In genomic region chr1:170075186-170075585, GRCh38 we compare ENCODE assay signal across 9 cellular contexts. TPM values are rescaled to one million over a fixed set of nuclear protein-coding genes. Genes with fewer than 3 reads are reported as not detected.
A peak's percentile ranks its signal among the peaks of the same experiment; 100 is the strongest.
DNase-seq lines count a peak whose midpoint lies in the region; TF ChIP-seq lines count a peak whose summit lies in the region.
"Had no signal": no experiment of that assay in that cellular context is flagged by ENCODE, and none has a peak within 500 bp of the region (broad histone marks: within the 10 kb centered on the region; RNA-seq: fewer than 3 reads in every experiment).

No MANE protein-coding gene starts in this region.

- H3K27ac Mint-ChIP-seq in T-helper 2 cell treated with Interferon-gamma antibody and Interleukin-4, amounts not matched to agents 5 μg/mL and 100 μg/mL, for 36 hours: peak overlapping the region; percentile 99
- H3K27ac Mint-ChIP-seq in activated naive CD8-positive, alpha-beta T cell: peak overlapping the region; percentile 93

- peaks cover 6% of the 10 kb centered on the region for H3K27me3 Mint-ChIP-seq in T-helper 2 cell treated with Interferon-gamma antibody and Interleukin-4, amounts not matched to agents 5 μg/mL and 100 μg/mL, for 36 hours (ENCODE audit: low read depth)
- H3K27me3 Mint-ChIP-seq in activated naive CD8-positive, alpha-beta T cell: no peaks in the 10 kb centered on the region

- peaks cover 5% of the 10 kb centered on the region for H3K36me3 Mint-ChIP-seq in T-helper 2 cell treated with Interferon-gamma antibody and Interleukin-4, amounts not matched to agents 5 μg/mL and 100 μg/mL, for 36 hours (ENCODE audit: low read depth)
- H3K36me3 Mint-ChIP-seq in activated naive CD8-positive, alpha-beta T cell: peaks cover 12% of the 10 kb centered on the region

- peaks cover 19% of the 10 kb centered on the region for H3K9me3 Mint-ChIP-seq in T-helper 2 cell treated with Interferon-gamma antibody and Interleukin-4, amounts not matched to agents 5 μg/mL and 100 μg/mL, for 36 hours
- H3K9me3 Mint-ChIP-seq in activated naive CD8-positive, alpha-beta T cell (ENCODE audit: low read depth): peaks cover 4% of the 10 kb centered on the region

- peak overlapping the region; percentile 98 for H3K4me3 Mint-ChIP-seq in T-helper 2 cell treated with Interferon-gamma antibody and Interleukin-4, amounts not matched to agents 5 μg/mL and 100 μg/mL, for 36 hours
- peak overlapping the region; percentile 98 for H3K4me3 Mint-ChIP-seq in activated naive CD8-positive, alpha-beta T cell

- H3K4me3 ChIP-seq in kidney epithelial cell (ENCODE audit: low read depth, low read length): peak overlapping the region; percentile 79

- no peaks in the 10 kb centered on the region for H3K36me3 ChIP-seq in kidney epithelial cell (ENCODE audit: control insufficient read depth, insufficient read depth, low read length)

- peak overlapping the region; percentile 44 for H3K27ac ChIP-seq in temporal lobe (ENCODE audit: low read depth, low read length)
- H3K27ac ChIP-seq: C4-2B had no signal

- TF ChIP-seq CTCF in kidney epithelial cell (IDR thresholded peaks at IDR 0.05; ENCODE audit: insufficient read depth, low read length, poor library complexity, severe bottlenecking): no peak

- no peak for DNase-seq in T-helper 2 cell treated with Interferon-gamma antibody and Interleukin-4, amounts not matched to agents 5 μg/mL and 100 μg/mL, for 36 hours (ENCODE audit: low spot score)
- DNase-seq in T-helper 2 cell (no peak), kidney epithelial cell (ENCODE audit: low read depth) (no peak), SIG-M5 treated with dmso at 0.1 percent for 504 hours (lab: John Stamatoyannopoulos, UW; ENCODE audit: unreplicated experiment) (no peak), KG1 (lab: John Stamatoyannopoulos, UW) (no peak), GDM1 (lab: John Stamatoyannopoulos, UW) (no peak)

- peaks cover 37% of the 10 kb centered on the region for H3K4me1 Mint-ChIP-seq in T-helper 2 cell treated with Interferon-gamma antibody and Interleukin-4, amounts not matched to agents 5 μg/mL and 100 μg/mL, for 36 hours (ENCODE audit: low read depth)
- peaks cover 50% of the 10 kb centered on the region for H3K4me1 Mint-ChIP-seq in activated naive CD8-positive, alpha-beta T cell (ENCODE audit: low read depth)

- H3K27me3 ChIP-seq in kidney epithelial cell (ENCODE audit: control insufficient read depth, insufficient read depth, low read length): no peaks in the 10 kb centered on the region

RNA-seq across cellular contexts. Expression of gene KIFAP3, which starts 0.7 kb away (rescaled TPM):
- total RNA-seq in kidney epithelial cell (25.3 and 26.6 TPM in 2 replicates), temporal lobe (215 TPM)
